In the genomic region with DNA sequence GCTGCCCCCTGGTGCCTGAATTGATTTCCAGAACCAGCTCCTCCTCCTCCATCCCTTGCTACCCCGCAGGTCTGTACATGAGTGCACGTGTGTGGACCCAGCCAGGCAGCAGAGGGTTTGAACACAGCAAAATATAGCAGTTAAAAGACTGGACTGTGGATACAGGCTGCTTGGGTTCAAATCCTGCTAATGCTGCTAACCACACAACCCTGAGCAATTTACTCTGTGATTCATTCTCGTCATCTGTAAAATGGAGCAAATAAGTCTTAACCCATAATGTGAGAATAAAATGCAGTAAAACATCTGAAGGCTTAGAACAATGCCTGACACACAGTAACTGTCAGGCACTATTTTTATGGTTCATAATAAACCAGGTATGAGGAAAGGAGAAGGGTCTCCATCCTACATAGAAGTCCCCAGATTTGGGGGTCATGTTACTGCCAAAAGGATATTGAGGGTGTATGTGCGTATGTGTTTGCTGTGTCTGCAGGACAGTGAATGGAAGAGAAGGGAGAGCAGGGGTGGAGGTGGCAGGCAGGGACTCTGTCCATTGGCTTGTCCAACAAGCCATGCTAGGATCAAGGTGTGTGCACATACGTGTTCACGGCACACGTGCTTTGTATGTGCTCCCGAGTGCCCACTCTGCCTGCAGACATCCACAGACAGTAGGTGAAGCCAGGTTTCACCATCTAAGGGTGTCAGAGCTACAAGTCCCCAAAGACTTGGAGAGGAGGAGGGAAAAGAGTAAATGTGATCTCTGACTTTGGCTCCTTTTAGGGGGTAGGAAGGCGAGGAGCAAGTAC, we compare ENCODE assay signal across 9 cellular contexts. TPM values are rescaled to one million over a fixed set of nuclear protein-coding genes. Genes with fewer than 3 reads are reported as not detected.
A peak's percentile ranks its signal among the peaks of the same experiment; 100 is the strongest.
DNase-seq lines count a peak whose midpoint lies in the region; ATAC-seq and TF ChIP-seq lines count a peak whose summit lies in the region.
"Had no signal": no experiment of that assay in that cellular context is flagged by ENCODE, and none has a peak within 500 bp of the region (broad histone marks: within the 10 kb centered on the region; RNA-seq: fewer than 3 reads in every experiment).

No MANE protein-coding gene starts in this region.

- H3K9me3 Mint-ChIP-seq in CD4-positive, CD25-positive, alpha-beta regulatory T cell: peaks cover 0 to 5% (median 0%) of the 10 kb centered on the region in 7 donors

- H3K27me3 ChIP-seq in CD4-positive, CD25-positive, alpha-beta regulatory T cell (ENCODE audit: control insufficient read depth, insufficient read depth, low read length): no peaks in the 10 kb centered on the region
- H3K27me3 ChIP-seq in PC-9 (ENCODE audit: insufficient read depth, low read depth): no peaks in the 10 kb centered on the region

- intact Hi-C loops in PC-9 (cut with micrococcal nuclease; ENCODE audit: unreplicated experiment): loop anchor here (1.0 to 5.0 kb wide), 5 partner anchors 34 to 355 kb away; partner anchors contain the start of gene NEMP1
- intact Hi-C loops in sciatic nerve (cut with DNase I): no loop called here

- POLR2A ChIA-PET in PC-9 (lab: Charles Lee; ENCODE audit: unreplicated experiment): interaction anchor here (0.6 to 2.5 kb wide), 16 partner anchors 12 to 923 kb away, joined by 4 to 32 read pairs (median 8); partner anchors contain the start of genes NAB2 and SMARCC2

- H3K4me2 ChIP-seq in PC-9: peak overlapping the region; percentile 91

- no TSS peak for BruUV-seq in PC-9 (replicated peaks; lab: Mats Ljungman, UMichigan)

- CTCF ChIA-PET in PC-9 (lab: Charles Lee): interaction anchor here (0.5 to 2.5 kb wide), 14 partner anchors 16 to 753 kb away, joined by 3 to 25 read pairs (median 5); partner anchors contain the start of genes LRP1, NEMP1 and STAT2

- no peaks in the 10 kb centered on the region for H3K9me3 ChIP-seq in CD4-positive, CD25-positive, alpha-beta regulatory T cell (ENCODE audit: control insufficient read depth in 2 of 2, low read length in 2 of 2)
- H3K9me3 ChIP-seq in PC-9 (ENCODE audit: insufficient read depth, low read depth): no peaks in the 10 kb centered on the region

- H3K4me3 ChIP-seq in CD4-positive, CD25-positive, alpha-beta regulatory T cell (ENCODE audit: low read depth, low read length): peak overlapping the region; percentile 88
- H3K4me3 ChIP-seq in PC-9: peak overlapping the region; percentile 81; the same call in 1 of the 2 replicates

- peak overlapping the region; percentile 98 for H3K27ac ChIP-seq in CD4-positive, CD25-positive, alpha-beta regulatory T cell (ENCODE audit: insufficient read depth, low read length, poor library complexity, severe bottlenecking)
- H3K27ac ChIP-seq in PC-9 (0 out of 2 replicates have a peak overlapping the region, but pooled peaks have one; percentile 87), epithelial cell of prostate (peak overlapping the region; percentile 99)

- H4K20me1 ChIP-seq in PC-9 (ENCODE audit: insufficient read depth): no peaks in the 10 kb centered on the region

- H3K27ac Mint-ChIP-seq in CD4-positive, CD25-positive, alpha-beta regulatory T cell: peak overlapping the region; percentile 62 to 99 (median 98)

- peaks cover 19% of the 10 kb centered on the region for H3K27me3 Mint-ChIP-seq in CD4-positive, CD25-positive, alpha-beta regulatory T cell

- DNase-seq in CD4-positive, CD25-positive, alpha-beta regulatory T cell: no peak
- DNase-seq in PC-9 (no peak), epithelial cell of prostate (ENCODE audit: low read depth, low spot score) (no peak), sciatic nerve (ENCODE audit: low spot score) (no peak), hippocampal formation (lab: John Stamatoyannopoulos, UW) (no peak), occipital lobe (lab: John Stamatoyannopoulos, UW) (no peak)

- peaks cover 9% of the 10 kb centered on the region for H3K36me3 ChIP-seq in CD4-positive, CD25-positive, alpha-beta regulatory T cell (ENCODE audit: control insufficient read depth, insufficient read depth, low read length)
- no peaks in the 10 kb centered on the region for H3K36me3 ChIP-seq in PC-9 (ENCODE audit: low read depth)

- no peaks in the 10 kb centered on the region for H3K9me2 ChIP-seq in PC-9 (ENCODE audit: insufficient read depth)

- H3F3A ChIP-seq in PC-9 (ENCODE audit: insufficient read depth, low read depth): peaks cover 22% of the 10 kb centered on the region

- peak; percentile 38 for TF ChIP-seq CTCF in PC-9 (conservative IDR thresholded peaks at IDR 0.05)

- no peak overlapping the region; the same call in 1 of the 2 replicates for H2AFZ ChIP-seq in PC-9

- peaks cover 46% of the 10 kb centered on the region for H3K4me1 ChIP-seq in CD4-positive, CD25-positive, alpha-beta regulatory T cell (ENCODE audit: control insufficient read depth, insufficient read depth, low read length, poor library complexity, severe bottlenecking)
- H3K4me1 ChIP-seq in PC-9 (replicated peaks; ENCODE audit: insufficient read depth): peaks cover 25% of the 10 kb centered on the region

- H3K79me2 ChIP-seq in PC-9 (ENCODE audit: low read depth): peaks cover 21% of the 10 kb centered on the region

- H3K4me3 Mint-ChIP-seq in CD4-positive, CD25-positive, alpha-beta regulatory T cell: peak overlapping the region; percentile 91 to 100 (median 97)

- peaks cover 0 to 42% (median 30%) of the 10 kb centered on the region in 4 donors for H3K4me1 Mint-ChIP-seq in CD4-positive, CD25-positive, alpha-beta regulatory T cell

- ATAC-seq in CD4-positive, CD25-positive, alpha-beta regulatory T cell (ENCODE audit: low read depth in 2 of 2): no peak
- ATAC-seq in GM21423 (IDR thresholded peaks at IDR 0.05; ENCODE audit: unreplicated experiment): peak; percentile 41
- ATAC-seq in sciatic nerve: peak; percentile 70
- ATAC-seq in HG03457 (IDR thresholded peaks at IDR 0.05; ENCODE audit: unreplicated experiment): no peak

- peaks cover 7% of the 10 kb centered on the region for H3K36me3 Mint-ChIP-seq in CD4-positive, CD25-positive, alpha-beta regulatory T cell

RNA-seq across cellular contexts. Expression of gene STAT6, which starts 1.5 kb away (rescaled TPM):
- total RNA-seq in CD4-positive, CD25-positive, alpha-beta regulatory T cell: 215 TPM
- polyA plus RNA-seq in CD4-positive, CD25-positive, alpha-beta regulatory T cell: 10 to 100 TPM; 69.2 to 81.6 (median 76.4) TPM
- total RNA-seq in PC-9 (2021) (112 and 122 TPM in 2 replicates), sciatic nerve (187 TPM), occipital lobe (4.7 TPM)

RNA-seq across cellular contexts. Expression of gene LRP1, which starts 15.6 kb away (rescaled TPM):
- total RNA-seq in CD4-positive, CD25-positive, alpha-beta regulatory T cell: 3.9 TPM
- polyA plus RNA-seq in CD4-positive, CD25-positive, alpha-beta regulatory T cell: under 1 TPM in 3 of 4 donors, not detected in 1; 0.13 to 0.24 (median 0.18) TPM
- total RNA-seq in PC-9 (2021) (51.4 and 70.1 TPM in 2 replicates), sciatic nerve (760 TPM), occipital lobe (65.4 TPM)

RNA-seq across cellular contexts. Expression of gene NAB2, which starts 23.8 kb away (rescaled TPM):
- 7.5 TPM for total RNA-seq in CD4-positive, CD25-positive, alpha-beta regulatory T cell
- 1 to 10 TPM in 2 of 4 donors, under 1 TPM in 2; 0.31 to 1.2 (median 0.90) TPM for polyA plus RNA-seq in CD4-positive, CD25-positive, alpha-beta regulatory T cell
- total RNA-seq in PC-9 (2021) (13.8 and 20.2 TPM in 2 replicates), sciatic nerve (52.7 TPM), occipital lobe (33.2 TPM)

RNA-seq across cellular contexts. Expression of gene NEMP1, which starts 34.1 kb away (rescaled TPM):
- 14.7 TPM for total RNA-seq in CD4-positive, CD25-positive, alpha-beta regulatory T cell
- polyA plus RNA-seq in CD4-positive, CD25-positive, alpha-beta regulatory T cell: 1 to 10 TPM; 3.1 to 7.1 (median 4.7) TPM
- total RNA-seq in PC-9 (2021) (28.9 and 36.6 TPM in 2 replicates), sciatic nerve (13.1 TPM), occipital lobe (7.6 TPM)

RNA-seq across cellular contexts. Expression of gene LRP1-AS, which starts 34.7 kb away (rescaled TPM):
- not detected for total RNA-seq in CD4-positive, CD25-positive, alpha-beta regulatory T cell
- not detected for polyA plus RNA-seq in CD4-positive, CD25-positive, alpha-beta regulatory T cell
- total RNA-seq in PC-9 (2021) (not detected in 2 replicates), sciatic nerve (not detected), occipital lobe (not detected)
- total RNA-seq: myocyte had no signal

Comparison
In these comparisons a context has a peak if more than half of its experiments do, and no peak if none do; other contexts are left out.
1. ATAC-seq: peak in GM21423 (single experiment) and sciatic nerve (single experiment); none in CD4-positive, CD25-positive, alpha-beta regulatory T cell (0 of 2) and HG03457 (single experiment).
2. RNA of gene STAT6, which starts 1.5 kb away (total RNA-seq): 215 TPM in CD4-positive, CD25-positive, alpha-beta regulatory T cell (single experiment), 187 TPM in sciatic nerve (single experiment) and 112 to 122 TPM in PC-9; 4.7 TPM in occipital lobe (single experiment); every median in the first group is over 10 times any median in the second.
3. RNA of gene LRP1, which starts 15.6 kb away (total RNA-seq): 760 TPM in sciatic nerve (single experiment); 65.4 TPM in occipital lobe (single experiment), 51.4 to 70.1 TPM in PC-9 and 3.9 TPM in CD4-positive, CD25-positive, alpha-beta regulatory T cell (single experiment); every median in the first group is over 10 times any median in the second.
4. Peak in every context shown above with its lines, with median percentiles within 50 percentile points of each other: H3K27ac ChIP-seq.